26 cellular contexts compared by ENCODE assay signal in genomic region chr5:144886668-144887067, GRCh38.
"Had no signal": no experiment of that assay in that cellular context is flagged by ENCODE, and none has a peak within 500 bp of the region (broad histone marks: within the 10 kb centered on the region; RNA-seq: fewer than 3 reads in every experiment).

No MANE protein-coding gene starts in this region.

- H3K27ac ChIP-seq: colonic mucosa, epithelial cell of prostate, esophagus squamous epithelium, gastrocnemius medialis, heart right ventricle, left lung had no signal

- ATAC-seq: effector memory CD8-positive, alpha-beta T cell; esophagus mucosa; gastrocnemius medialis; heart right ventricle; left cardiac atrium; left lung; left ventricle myocardium superior had no signal

- DNase-seq: colonic mucosa; cortex of kidney; effector CD8-positive, alpha-beta T cell; effector memory CD8-positive, alpha-beta T cell; endodermal cell; erythroblast; esophagus squamous epithelium; foreskin fibroblast; foreskin melanocyte; gastrocnemius medialis; glutamatergic neuron; head of caudate nucleus; heart right ventricle; hippocampal formation; left cardiac atrium; left lung; left ventricle myocardium superior; mammary epithelial cell; mesendoderm; midbrain had no signal

- H3K4me3 ChIP-seq: colonic mucosa, esophagus squamous epithelium, gastrocnemius medialis, heart right ventricle, left lung, lung had no signal

- FAIRE-seq: endometrium, islet of Langerhans, keratinocyte had no signal

- H3K9me3 ChIP-seq: colonic mucosa, esophagus squamous epithelium, gastrocnemius medialis had no signal

- H3K27me3 ChIP-seq: colonic mucosa, esophagus squamous epithelium, gastrocnemius medialis, heart right ventricle, left lung had no signal

- H3K4me1 ChIP-seq: colonic mucosa, esophagus squamous epithelium, gastrocnemius medialis, heart right ventricle, left lung had no signal

- H3K36me3 ChIP-seq: colonic mucosa, esophagus squamous epithelium, gastrocnemius medialis, heart right ventricle, left lung had no signal
